Comparison of ENCODE assay signal across 8 cellular contexts in the genomic region with DNA sequence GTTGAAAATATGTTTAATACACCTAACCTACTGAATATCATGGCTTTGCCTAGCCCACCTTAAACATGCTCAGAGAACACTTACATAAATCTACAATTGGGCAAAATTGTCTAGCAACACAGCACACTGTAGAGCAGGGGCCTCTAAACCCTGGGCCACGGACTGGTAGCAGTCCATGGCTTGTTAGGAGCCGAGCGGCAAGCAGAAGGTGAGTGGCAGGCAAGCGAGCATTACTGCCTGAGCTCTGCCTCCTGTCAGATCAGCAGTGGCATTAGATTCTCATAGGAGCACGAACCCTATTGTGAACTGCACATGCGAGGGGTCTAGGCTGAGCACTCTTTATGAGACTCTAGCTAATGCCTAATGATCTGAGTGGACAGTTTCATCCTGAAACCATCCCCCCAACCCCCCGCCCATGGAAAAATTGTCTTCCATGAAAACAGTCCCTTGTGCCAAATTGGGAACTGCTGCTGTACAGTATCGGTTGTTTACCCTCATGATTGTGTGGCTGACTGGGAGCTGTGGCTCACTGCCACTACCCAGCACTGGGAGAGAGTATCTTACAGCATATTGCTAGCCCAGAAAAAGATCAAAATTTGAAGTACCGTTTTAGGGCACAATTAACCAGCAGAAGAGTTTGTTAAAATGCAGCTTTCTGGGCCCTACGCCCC. TPM values are rescaled to one million over a fixed set of nuclear protein-coding genes. Genes with fewer than 3 reads are reported as not detected.
DNase-seq lines count a peak whose midpoint lies in the region; ATAC-seq and TF ChIP-seq lines count a peak whose summit lies in the region.

No MANE protein-coding gene starts in this region.

- no peak overlapping the region for H3K4me3 Mint-ChIP-seq in endothelial cell (ENCODE audit: unreplicated experiment)
- no peak overlapping the region for H3K4me3 Mint-ChIP-seq in osteocyte (ENCODE audit: unreplicated experiment)
- no peak overlapping the region for H3K4me3 Mint-ChIP-seq in activated T-helper 2 cell treated with anti-CD3 and anti-CD28 coated beads, Interferon-gamma antibody, Interleukin-2, Interleukin-4, amounts not matched to agents 10 μg/mL and 5 μg/mL and 100 μg/mL, durations not matched to agents 14 hours and 24 hours and 36 hours (ENCODE audit: low read depth)

- ATAC-seq in HG03108 (IDR thresholded peaks at IDR 0.05; ENCODE audit: unreplicated experiment): peak; percentile 6

- H3K36me3 Mint-ChIP-seq in endothelial cell (ENCODE audit: low read depth, unreplicated experiment) (peaks cover 6% of the 10 kb centered on the region), osteocyte (ENCODE audit: unreplicated experiment) (peaks cover 10% of the 10 kb centered on the region)
- peaks cover 10% of the 10 kb centered on the region for H3K36me3 Mint-ChIP-seq in activated T-helper 2 cell treated with anti-CD3 and anti-CD28 coated beads, Interferon-gamma antibody, Interleukin-2, Interleukin-4, amounts not matched to agents 10 μg/mL and 5 μg/mL and 100 μg/mL, durations not matched to agents 14 hours and 24 hours and 36 hours (ENCODE audit: low read depth)

- H3K4me1 Mint-ChIP-seq in endothelial cell (ENCODE audit: unreplicated experiment) (peaks cover 32% of the 10 kb centered on the region), osteocyte (ENCODE audit: unreplicated experiment) (peaks cover 42% of the 10 kb centered on the region)
- peaks cover 26% of the 10 kb centered on the region for H3K4me1 Mint-ChIP-seq in activated T-helper 2 cell treated with anti-CD3 and anti-CD28 coated beads, Interferon-gamma antibody, Interleukin-2, Interleukin-4, amounts not matched to agents 10 μg/mL and 5 μg/mL and 100 μg/mL, durations not matched to agents 14 hours and 24 hours and 36 hours (ENCODE audit: low read depth)

- no peaks in the 10 kb centered on the region for H3K9me3 Mint-ChIP-seq in endothelial cell (ENCODE audit: unreplicated experiment)
- no peaks in the 10 kb centered on the region for H3K9me3 Mint-ChIP-seq in osteocyte (ENCODE audit: unreplicated experiment)
- H3K9me3 Mint-ChIP-seq in activated T-helper 2 cell treated with anti-CD3 and anti-CD28 coated beads, Interferon-gamma antibody, Interleukin-2, Interleukin-4, amounts not matched to agents 10 μg/mL and 5 μg/mL and 100 μg/mL, durations not matched to agents 14 hours and 24 hours and 36 hours: no peaks in the 10 kb centered on the region

- DNase-seq in COR-L47 (lab: John Stamatoyannopoulos, UW) (peak; percentile 27), endothelial cell (ENCODE audit: low spot score) (no peak), osteocyte (ENCODE audit: extremely low spot score, unreplicated experiment) (no peak), posterior vena cava (ENCODE audit: low spot score) (no peak), midbrain (lab: John Stamatoyannopoulos, UW) (no peak), C1 segment of cervical spinal cord (lab: John Stamatoyannopoulos, UW) (no peak)
- no peak for DNase-seq in activated T-helper 2 cell treated with anti-CD3 and anti-CD28 coated beads, Interferon-gamma antibody, Interleukin-2, Interleukin-4, amounts not matched to agents 10 μg/mL and 5 μg/mL and 100 μg/mL, durations not matched to agents 14 hours and 24 hours and 36 hours (ENCODE audit: low spot score)

- peak overlapping the region; percentile 27 for H3K27ac Mint-ChIP-seq in endothelial cell (ENCODE audit: unreplicated experiment)
- peak overlapping the region; percentile 84 for H3K27ac Mint-ChIP-seq in osteocyte (ENCODE audit: unreplicated experiment)
- no peak overlapping the region for H3K27ac Mint-ChIP-seq in activated T-helper 2 cell treated with anti-CD3 and anti-CD28 coated beads, Interferon-gamma antibody, Interleukin-2, Interleukin-4, amounts not matched to agents 10 μg/mL and 5 μg/mL and 100 μg/mL, durations not matched to agents 14 hours and 24 hours and 36 hours

- intact Hi-C loops in posterior vena cava (cut with DNase I): loop anchor here (5.0 to 10.0 kb wide), 3 partner anchors 411 to 1841 kb away; a partner anchor contains a TSS
- intact Hi-C loops in activated T-helper 2 cell treated with anti-CD3 and anti-CD28 coated beads, Interferon-gamma antibody, Interleukin-2, Interleukin-4, amounts not matched to agents 10 μg/mL and 5 μg/mL and 100 μg/mL, durations not matched to agents 14 hours and 24 hours and 36 hours (cut with micrococcal nuclease): loop anchor here (1.0 to 5.0 kb wide), 2 partner anchors 34 to 411 kb away; no protein-coding TSS in a partner anchor

- TF ChIP-seq CTCF in endothelial cell (IDR thresholded peaks at IDR 0.05; ENCODE audit: unreplicated experiment) (no peak), osteocyte (IDR thresholded peaks at IDR 0.05) (no peak)

- no peaks in the 10 kb centered on the region for H3K27me3 Mint-ChIP-seq in endothelial cell (ENCODE audit: unreplicated experiment)
- H3K27me3 Mint-ChIP-seq in osteocyte (ENCODE audit: unreplicated experiment): no peaks in the 10 kb centered on the region
- H3K27me3 Mint-ChIP-seq in activated T-helper 2 cell treated with anti-CD3 and anti-CD28 coated beads, Interferon-gamma antibody, Interleukin-2, Interleukin-4, amounts not matched to agents 10 μg/mL and 5 μg/mL and 100 μg/mL, durations not matched to agents 14 hours and 24 hours and 36 hours (ENCODE audit: low read depth): no peaks in the 10 kb centered on the region

RNA-seq across cellular contexts. Expression of a gene that starts 26.1 kb away (rescaled TPM):
- total RNA-seq in endothelial cell (ENCODE audit: unreplicated experiment) (25.8 TPM), osteocyte (38.5 and 47.2 TPM in 2 replicates), posterior vena cava (10 to 100 TPM; 18.5 to 27.6 TPM)
- total RNA-seq in activated T-helper 2 cell treated with anti-CD3 and anti-CD28 coated beads, Interferon-gamma antibody, Interleukin-2, Interleukin-4, amounts not matched to agents 10 μg/mL and 5 μg/mL and 100 μg/mL, durations not matched to agents 14 hours and 24 hours and 36 hours: 138 and 143 TPM in 2 replicates
